Comparison of ENCODE assay signal across 8 cellular contexts in the genomic region with DNA sequence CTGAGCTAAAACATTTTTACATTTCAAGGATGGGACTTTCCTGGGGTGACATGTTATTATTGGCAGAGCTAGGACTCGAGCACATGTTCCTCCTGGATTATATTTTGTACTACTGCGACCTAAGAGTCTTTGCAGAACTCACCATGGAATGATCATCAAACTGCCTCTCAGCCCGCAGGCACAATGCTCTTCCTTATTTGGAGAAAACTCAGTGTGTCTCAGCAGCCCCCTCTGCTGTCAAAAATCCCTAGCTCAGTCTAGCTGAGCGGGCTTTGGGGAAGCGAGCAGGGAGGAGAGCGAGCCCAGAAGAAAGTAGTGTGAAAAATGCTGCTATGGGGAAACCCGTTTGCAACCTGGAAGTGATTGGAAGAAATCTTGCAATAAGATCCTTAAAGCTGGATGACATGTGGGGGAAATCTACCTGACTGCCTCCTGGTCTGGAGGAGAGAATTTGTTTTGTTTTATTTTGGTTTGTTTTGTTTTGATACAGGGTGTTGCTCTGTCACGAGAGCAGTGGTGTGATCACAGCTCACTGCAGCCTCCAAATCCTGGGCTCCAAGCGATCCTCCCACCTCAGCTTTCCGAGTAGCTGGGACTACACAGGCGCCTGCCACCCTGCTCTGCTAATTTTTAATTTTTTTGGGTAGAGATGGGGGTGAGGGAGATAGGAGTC.
DNase-seq lines count a peak whose midpoint lies in the region; ATAC-seq and TF ChIP-seq lines count a peak whose summit lies in the region.

No MANE protein-coding gene starts in this region.

- H3K9ac ChIP-seq in mesenchymal stem cell (ENCODE audit: low read length) = peak overlapping the region; percentile 88

- H3K27ac Mint-ChIP-seq in activated CD4-positive, alpha-beta memory T cell treated with anti-CD3 and anti-CD28 coated beads for 36 hours = no peak overlapping the region
- H3K27ac Mint-ChIP-seq in effector memory CD8-positive, alpha-beta T cell = no peak overlapping the region

- H4K8ac ChIP-seq in mesenchymal stem cell (ENCODE audit: low read length) = peak overlapping the region; percentile 45

- no peak overlapping the region for H3K4ac ChIP-seq in mesenchymal stem cell (ENCODE audit: low read depth in 1 of 2, low read length in 2 of 2)

- no peak overlapping the region for H3K14ac ChIP-seq in mesenchymal stem cell (ENCODE audit: low read length in 2 of 2)

- peak overlapping the region; percentile 51 for H3K27ac ChIP-seq in mesenchymal stem cell (ENCODE audit: low read length, poor library complexity, severe bottlenecking)

- H3K18ac ChIP-seq in mesenchymal stem cell (ENCODE audit: low read depth in 1 of 2, low read length in 2 of 2) = peak overlapping the region in 1 of 2 experiments; percentile 56

- H3K27me3 ChIP-seq in BJ (ENCODE audit: control insufficient read depth, insufficient read depth, low read length) (no peaks in the 10 kb centered on the region), mesenchymal stem cell (ENCODE audit: control insufficient read depth in 1 of 2, insufficient read depth in 1 of 2, low read length in 2 of 2) (no peaks in the 10 kb centered on the region)

- H3K4me3 Mint-ChIP-seq in activated CD4-positive, alpha-beta memory T cell treated with anti-CD3 and anti-CD28 coated beads for 36 hours = no peak overlapping the region
- H3K4me3 Mint-ChIP-seq in effector memory CD8-positive, alpha-beta T cell = peak overlapping the region in 1 of 2 donors; percentile 22

- H3K4me1 Mint-ChIP-seq in activated CD4-positive, alpha-beta memory T cell treated with anti-CD3 and anti-CD28 coated beads for 36 hours (ENCODE audit: low read depth) = peaks cover 4% of the 10 kb centered on the region
- peaks cover 4% of the 10 kb centered on the region in 2 donors for H3K4me1 Mint-ChIP-seq in effector memory CD8-positive, alpha-beta T cell (ENCODE audit: low read depth in 2 of 2)

- H3K23ac ChIP-seq in mesenchymal stem cell (ENCODE audit: low read length in 2 of 2) = no peak overlapping the region

- H3K36me3 ChIP-seq in BJ (ENCODE audit: control insufficient read depth, insufficient read depth, low read length) (no peaks in the 10 kb centered on the region), mesenchymal stem cell (ENCODE audit: control insufficient read depth in 1 of 2, insufficient read depth in 2 of 2, low read depth in 1 of 2, low read length in 2 of 2) (no peaks in the 10 kb centered on the region)

- no peak overlapping the region for H3K4me3 ChIP-seq in BJ (ENCODE audit: low read depth, low read length)
- H3K4me3 ChIP-seq in mesenchymal stem cell (ENCODE audit: insufficient read depth in 1 of 2, low read depth in 1 of 2, low read length in 2 of 2) = peak overlapping the region in 1 of 2 experiments; percentile 34

- H2AK5ac ChIP-seq in mesenchymal stem cell (ENCODE audit: low read length, severe bottlenecking) = peak overlapping the region; percentile 82

- peak; percentile 94 for TF ChIP-seq CTCF in BJ (IDR thresholded peaks at IDR 0.05; ENCODE audit: insufficient read depth, low read depth, low read length)

- H3K9me3 ChIP-seq in mesenchymal stem cell (ENCODE audit: control insufficient read depth, low read length) = no peaks in the 10 kb centered on the region

- H3K4me1 ChIP-seq in mesenchymal stem cell (ENCODE audit: control insufficient read depth, insufficient read depth, low read depth, low read length) = peaks cover 3% of the 10 kb centered on the region

- H2BK120ac ChIP-seq in mesenchymal stem cell (ENCODE audit: low read depth, low read length) = no peak overlapping the region

- peak overlapping the region; percentile 26 for H2BK5ac ChIP-seq in mesenchymal stem cell (ENCODE audit: low read depth, low read length, poor library complexity, severe bottlenecking)

- no peaks in the 10 kb centered on the region for H3K9me3 Mint-ChIP-seq in activated CD4-positive, alpha-beta memory T cell treated with anti-CD3 and anti-CD28 coated beads for 36 hours
- no peaks in the 10 kb centered on the region for H3K9me3 Mint-ChIP-seq in effector memory CD8-positive, alpha-beta T cell

- no peak overlapping the region for H2BK15ac ChIP-seq in mesenchymal stem cell (ENCODE audit: low read depth, poor library complexity, severe bottlenecking)

- DNase-seq in BJ (ENCODE audit: low read depth) (peak; percentile 78), NCI-H774 (lab: John Stamatoyannopoulos, UW) (peak; percentile 86), mesenchymal stem cell (peak; percentile 92)
- peak; percentile 85 for DNase-seq in activated CD4-positive, alpha-beta memory T cell treated with anti-CD3 and anti-CD28 coated beads for 36 hours
- peak; percentile 71 to 76 (median 75) for DNase-seq in effector memory CD8-positive, alpha-beta T cell
- DNase-seq in stimulated activated CD8-positive, alpha-beta memory T cell treated with anti-CD3 and anti-CD28 coated beads, Interleukin-15, amount 100 ng/mL, for 1 hour (ENCODE audit: low read depth) = peak; percentile 67

- 15% methylated on average over 11 of the region's 11 CpGs for WGBS in mesenchymal stem cell

- no peak overlapping the region for H4K91ac ChIP-seq in mesenchymal stem cell (ENCODE audit: low read length)

- POLR2A ChIA-PET in BJ (lab: Charles Lee) = no interaction called here
- POLR2A ChIA-PET in activated CD4-positive, alpha-beta memory T cell treated with anti-CD3 and anti-CD28 coated beads for 36 hours (lab: Charles Lee) = interaction anchor here (0.6 kb wide), 1 partner anchor 1084 kb away, joined by 3 read pairs; no protein-coding TSS in a partner anchor

- intact Hi-C loops in activated CD4-positive, alpha-beta memory T cell treated with anti-CD3 and anti-CD28 coated beads for 36 hours (cut with micrococcal nuclease) = loop anchor here (1.0 to 2.0 kb wide), 4 partner anchors 46 to 187 kb away; no protein-coding TSS in a partner anchor

- no peak overlapping the region for H2BK12ac ChIP-seq in mesenchymal stem cell (ENCODE audit: low read length in 2 of 2)

- no peaks in the 10 kb centered on the region for H3K79me1 ChIP-seq in mesenchymal stem cell (replicated peaks; ENCODE audit: low read length, poor library complexity, severe bottlenecking)

- H3K36me3 Mint-ChIP-seq in activated CD4-positive, alpha-beta memory T cell treated with anti-CD3 and anti-CD28 coated beads for 36 hours = no peaks in the 10 kb centered on the region
- no peaks in the 10 kb centered on the region for H3K36me3 Mint-ChIP-seq in effector memory CD8-positive, alpha-beta T cell (ENCODE audit: insufficient read depth)

- peak; percentile 85 for ATAC-seq in GM19328 (IDR thresholded peaks at IDR 0.05; ENCODE audit: unreplicated experiment)
- ATAC-seq in HG03565 (IDR thresholded peaks at IDR 0.05; ENCODE audit: unreplicated experiment) = peak; percentile 92
- ATAC-seq in effector memory CD8-positive, alpha-beta T cell (replicated peaks) = peak; percentile 99

- peak overlapping the region; percentile 30 for H3K4me2 ChIP-seq in mesenchymal stem cell (ENCODE audit: low read length, poor library complexity, severe bottlenecking)

- peaks cover 6% of the 10 kb centered on the region for H3K27me3 Mint-ChIP-seq in activated CD4-positive, alpha-beta memory T cell treated with anti-CD3 and anti-CD28 coated beads for 36 hours
- peaks cover 35 to 42% of the 10 kb centered on the region in 2 donors for H3K27me3 Mint-ChIP-seq in effector memory CD8-positive, alpha-beta T cell

- peak overlapping the region; percentile 68 for H2AFZ ChIP-seq in mesenchymal stem cell (ENCODE audit: low read depth, low read length)

- CTCF ChIA-PET in BJ (lab: Yijun Ruan, JAX) = interaction anchor here (0.6 to 2.6 kb wide), 26 partner anchors 10 to 1181 kb away, joined by 3 to 15 read pairs (median 4); no protein-coding TSS in a partner anchor
- CTCF ChIA-PET in activated CD4-positive, alpha-beta memory T cell treated with anti-CD3 and anti-CD28 coated beads for 36 hours (lab: Charles Lee) = interaction anchor here (0.6 to 5.7 kb wide), 55 partner anchors 8 to 1393 kb away, joined by 3 to 95 read pairs (median 5); a partner anchor contains a TSS
